ENCODE assay signal across 9 cellular contexts in the genomic region with DNA sequence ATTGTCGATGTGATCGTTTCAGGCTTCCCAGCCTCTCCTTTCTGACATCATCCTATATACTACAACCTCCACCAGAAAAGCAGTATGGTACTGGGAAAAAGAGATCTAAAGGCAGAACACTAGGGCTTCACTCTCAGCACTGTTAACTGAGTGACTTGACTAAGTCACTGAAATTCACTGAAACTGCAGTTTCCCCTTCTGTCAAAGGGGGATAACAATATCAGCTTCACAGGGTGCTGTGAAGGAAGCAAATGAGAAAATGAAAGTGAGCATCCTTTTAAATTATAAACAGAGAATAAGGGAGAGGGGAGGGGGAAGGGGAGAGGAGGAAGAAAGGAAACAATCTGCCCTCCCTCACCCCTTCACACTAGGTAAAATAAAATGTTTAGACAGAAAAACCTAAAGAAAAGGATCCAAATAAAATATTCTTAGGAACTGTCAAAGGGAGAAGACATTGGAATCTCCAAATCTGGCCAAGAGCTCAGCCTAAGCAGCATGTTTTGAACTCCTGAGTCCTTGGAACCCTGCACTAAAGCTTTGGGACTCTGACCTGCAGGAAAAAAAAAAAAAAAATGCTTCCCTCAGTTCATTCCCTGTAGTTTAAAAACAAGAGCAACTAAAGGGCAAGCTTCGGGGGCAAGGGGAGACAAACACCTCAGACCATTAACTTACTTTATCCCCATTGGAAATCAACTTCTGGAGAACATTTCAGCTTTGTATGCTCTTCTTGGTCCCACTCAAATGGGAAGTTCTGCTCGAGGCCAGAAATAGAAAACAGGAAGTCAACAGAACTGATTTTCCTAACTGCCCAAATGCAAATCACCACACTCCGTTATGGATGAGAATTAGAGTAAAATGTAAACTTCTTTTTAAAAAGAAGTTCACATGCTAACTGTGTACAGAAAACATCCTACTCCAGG.
DNase-seq lines count a peak whose midpoint lies in the region; ATAC-seq and TF ChIP-seq lines count a peak whose summit lies in the region.
"Had no signal": no experiment of that assay in that cellular context is flagged by ENCODE, and none has a peak within 500 bp of the region (broad histone marks: within the 10 kb centered on the region; RNA-seq: fewer than 3 reads in every experiment).

No MANE protein-coding gene starts in this region.

- H3K4me3 ChIP-seq in MG63 = no peak overlapping the region
- H3K4me3 ChIP-seq: skin epidermis had no signal

- DNase-seq in hepatic stellate cell (ENCODE audit: low spot score) (peak; percentile 26), MG63 (no peak), T-helper 1 cell (no peak), activated gamma-delta T cell (lab: John Stamatoyannopoulos, UW) (no peak), omental fat pad (ENCODE audit: low spot score) (no peak)

- H3K27me3 ChIP-seq in MG63 = no peaks in the 10 kb centered on the region

- no peak for TF ChIP-seq CTCF in omental fat pad (IDR thresholded peaks at IDR 0.05)

- no peaks in the 10 kb centered on the region for H3K36me3 ChIP-seq in MG63

- ATAC-seq in GM18502 (IDR thresholded peaks at IDR 0.05; ENCODE audit: poor library complexity, unreplicated experiment) (peak; percentile 50), GM21717 (IDR thresholded peaks at IDR 0.05; ENCODE audit: unreplicated experiment) (peak; percentile 49), HG03575 (IDR thresholded peaks at IDR 0.05; ENCODE audit: extremely low read depth, insufficient number of reproducible peaks, low FRiP score, unreplicated experiment) (peak; percentile 58), omental fat pad (ENCODE audit: low FRiP score) (no peak)

- H3K9me3 ChIP-seq in MG63 = no peaks in the 10 kb centered on the region
